ENCODE assay signal across 1 cellular context in the genomic region with DNA sequence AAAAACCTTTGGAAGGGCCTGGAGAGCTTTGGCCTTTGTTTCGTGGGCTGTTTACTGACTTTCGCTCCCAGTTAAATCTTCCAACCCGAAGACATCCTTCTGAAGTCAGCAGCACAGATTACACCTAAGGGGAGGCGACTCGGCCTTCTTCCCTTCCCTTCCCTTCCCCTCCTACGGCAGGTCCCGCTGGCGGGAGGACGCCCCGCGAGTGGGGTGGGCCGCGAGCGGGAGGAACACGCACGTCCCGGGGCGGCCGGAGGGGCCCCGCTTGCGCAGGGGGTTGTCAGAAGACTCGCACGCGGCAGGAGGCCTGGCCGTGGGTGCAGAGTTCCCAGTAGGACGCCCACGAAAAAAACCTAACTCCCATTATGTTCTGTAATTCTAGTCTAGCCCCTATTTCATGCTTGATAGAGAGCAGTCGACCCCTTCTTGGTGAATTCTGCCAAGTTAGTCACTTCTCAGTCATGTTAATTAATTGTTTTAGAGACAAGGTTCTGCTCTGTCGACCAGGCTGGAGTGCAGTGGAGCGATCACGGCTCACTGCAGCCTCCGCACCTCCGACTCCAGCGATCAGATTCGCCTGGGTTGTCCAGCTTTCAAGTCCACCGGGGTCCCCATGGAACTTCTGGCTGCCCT.
TF ChIP-seq lines count a peak whose summit lies in the region.

No MANE protein-coding gene starts in this region.

TF ChIP-seq in A549, 52 proteins besides CTCF, POLR2A, EP300 and RAD21 (continued from another document):
- TF ChIP-seq, protein P1, sequence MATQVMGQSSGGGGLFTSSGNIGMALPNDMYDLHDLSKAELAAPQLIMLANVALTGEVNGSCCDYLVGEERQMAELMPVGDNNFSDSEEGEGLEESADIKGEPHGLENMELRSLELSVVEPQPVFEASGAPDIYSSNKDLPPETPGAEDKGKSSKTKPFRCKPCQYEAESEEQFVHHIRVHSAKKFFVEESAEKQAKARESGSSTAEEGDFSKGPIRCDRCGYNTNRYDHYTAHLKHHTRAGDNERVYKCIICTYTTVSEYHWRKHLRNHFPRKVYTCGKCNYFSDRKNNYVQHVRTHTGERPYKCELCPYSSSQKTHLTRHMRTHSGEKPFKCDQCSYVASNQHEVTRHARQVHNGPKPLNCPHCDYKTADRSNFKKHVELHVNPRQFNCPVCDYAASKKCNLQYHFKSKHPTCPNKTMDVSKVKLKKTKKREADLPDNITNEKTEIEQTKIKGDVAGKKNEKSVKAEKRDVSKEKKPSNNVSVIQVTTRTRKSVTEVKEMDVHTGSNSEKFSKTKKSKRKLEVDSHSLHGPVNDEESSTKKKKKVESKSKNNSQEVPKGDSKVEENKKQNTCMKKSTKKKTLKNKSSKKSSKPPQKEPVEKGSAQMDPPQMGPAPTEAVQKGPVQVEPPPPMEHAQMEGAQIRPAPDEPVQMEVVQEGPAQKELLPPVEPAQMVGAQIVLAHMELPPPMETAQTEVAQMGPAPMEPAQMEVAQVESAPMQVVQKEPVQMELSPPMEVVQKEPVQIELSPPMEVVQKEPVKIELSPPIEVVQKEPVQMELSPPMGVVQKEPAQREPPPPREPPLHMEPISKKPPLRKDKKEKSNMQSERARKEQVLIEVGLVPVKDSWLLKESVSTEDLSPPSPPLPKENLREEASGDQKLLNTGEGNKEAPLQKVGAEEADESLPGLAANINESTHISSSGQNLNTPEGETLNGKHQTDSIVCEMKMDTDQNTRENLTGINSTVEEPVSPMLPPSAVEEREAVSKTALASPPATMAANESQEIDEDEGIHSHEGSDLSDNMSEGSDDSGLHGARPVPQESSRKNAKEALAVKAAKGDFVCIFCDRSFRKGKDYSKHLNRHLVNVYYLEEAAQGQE (IDR thresholded peaks at IDR 0.05) = no peak
- no peak for TF ChIP-seq PBX3 (IDR thresholded peaks at IDR 0.05)
- no peak for TF ChIP-seq HOXB5 (CRISPR knock-in tag; IDR thresholded peaks at IDR 0.05)
- no peak for TF ChIP-seq E2F6 (IDR thresholded peaks at IDR 0.05; ENCODE audit: borderline replicate concordance, low read depth)
- no peak for TF ChIP-seq ATOH8 (CRISPR knock-in tag; IDR thresholded peaks at IDR 0.05; ENCODE audit: low read depth)
- no peak for TF ChIP-seq FOSL2 (IDR thresholded peaks at IDR 0.05)
- no peak for TF ChIP-seq FOSL2 (CRISPR knock-in tag; IDR thresholded peaks at IDR 0.05)
- no peak for TF ChIP-seq TFCP2L1 (CRISPR knock-in tag; IDR thresholded peaks at IDR 0.05)
- TF ChIP-seq MAX (IDR thresholded peaks at IDR 0.05) = no peak
- TF ChIP-seq SMC3 (IDR thresholded peaks at IDR 0.05) = no peak
- no peak for TF ChIP-seq RARB (CRISPR knock-in tag; IDR thresholded peaks at IDR 0.05)
- TF ChIP-seq BCL3 (IDR thresholded peaks at IDR 0.05) = no peak
- no peak for TF ChIP-seq EHMT2 (IDR thresholded peaks at IDR 0.05; ENCODE audit: low read depth)
- no peak for TF ChIP-seq MAFK (IDR thresholded peaks at IDR 0.05; ENCODE audit: partially characterized antibody)
- no peak for TF ChIP-seq ZNF302 (CRISPR knock-in tag; IDR thresholded peaks at IDR 0.05)
- no peak for TF ChIP-seq HDAC2 (IDR thresholded peaks at IDR 0.05)
- TF ChIP-seq NR3C1 (IDR thresholded peaks at IDR 0.05) = no peak
